ENCODE assay signal across 23 cellular contexts in genomic region chr9:70040506-70040905, GRCh38. TPM values are rescaled to one million over a fixed set of nuclear protein-coding genes. Genes with fewer than 3 reads are reported as not detected.
DNase-seq lines count a peak whose midpoint lies in the region; ATAC-seq and TF ChIP-seq lines count a peak whose summit lies in the region.
"Had no signal": no experiment of that assay in that cellular context is flagged by ENCODE, and none has a peak within 500 bp of the region (broad histone marks: within the 10 kb centered on the region; RNA-seq: fewer than 3 reads in every experiment).

No MANE protein-coding gene starts in this region.

- no peak for DNase-seq in left ventricle myocardium inferior
- no peak for DNase-seq in right atrium auricular region (ENCODE audit: low spot score)
- no peak for DNase-seq in glutamatergic neuron
- DNase-seq in NCI-H1105 (lab: John Stamatoyannopoulos, UW): no peak
- DNase-seq: 8988T; CD8-positive, alpha-beta memory T cell; GM23248; H9; HFFc6; Kasumi-1; MG63; NCI-H1092; NCI-H1436 treated with DMSO at 0.1 percent for 48 hours; NCI-H2029; NCI-H2227 treated with DMSO at 0.1 percent for 48 hours; NCI-H510A; NCI-H774 had no signal

- TF ChIP-seq CTCF in left ventricle myocardium inferior (IDR thresholded peaks at IDR 0.05; ENCODE audit: borderline replicate concordance): no peak
- no peak for TF ChIP-seq CTCF in right atrium auricular region (IDR thresholded peaks at IDR 0.05)
- no peak for TF ChIP-seq CTCF in glutamatergic neuron (IDR thresholded peaks at IDR 0.05; ENCODE audit: partially characterized antibody, unreplicated experiment)

- intact Hi-C loops in left ventricle myocardium inferior (cut with micrococcal nuclease): no loop called here

- no peak overlapping the region for H3K9ac ChIP-seq in rectal smooth muscle tissue (ENCODE audit: low read length)
- H3K9ac ChIP-seq: BLaER1 treated with 17β-estradiol and CSF1 and Interleukin-3, amounts not matched to agents 10 nM and 100 nM; GM23248 had no signal

- peaks cover 36% of the 10 kb centered on the region for H3K4me1 ChIP-seq in left ventricle myocardium inferior
- peaks cover 0 to 23% of the 10 kb centered on the region in 2 donors for H3K4me1 ChIP-seq in right atrium auricular region
- peaks cover 26% of the 10 kb centered on the region for H3K4me1 ChIP-seq in rectal smooth muscle tissue (ENCODE audit: control insufficient read depth, insufficient read depth, low read length)

- peaks cover 25% of the 10 kb centered on the region for H3K4me1 Mint-ChIP-seq in glutamatergic neuron (ENCODE audit: low read depth, unreplicated experiment)

- H3K36me3 ChIP-seq in left ventricle myocardium inferior: no peaks in the 10 kb centered on the region
- no peaks in the 10 kb centered on the region for H3K36me3 ChIP-seq in right atrium auricular region
- no peaks in the 10 kb centered on the region for H3K36me3 ChIP-seq in rectal smooth muscle tissue (ENCODE audit: control insufficient read depth, insufficient read depth, low read length)
- H3K36me3 ChIP-seq: BLaER1 treated with 17β-estradiol and CSF1 and Interleukin-3, amounts not matched to agents 10 nM and 100 nM; MG63; SJSA1 had no signal

- H3K27me3 ChIP-seq in left ventricle myocardium inferior (ENCODE audit: low read depth): peaks cover 26% of the 10 kb centered on the region
- no peaks in the 10 kb centered on the region for H3K27me3 ChIP-seq in right atrium auricular region
- H3K27me3 ChIP-seq in rectal smooth muscle tissue (ENCODE audit: control insufficient read depth, insufficient read depth, low read length): no peaks in the 10 kb centered on the region
- H3K27me3 ChIP-seq: BLaER1 treated with 17β-estradiol and CSF1 and Interleukin-3, amounts not matched to agents 10 nM and 100 nM; MG63; SJSA1 had no signal

- H3K27ac ChIP-seq in left ventricle myocardium inferior (replicated peaks) (peak overlapping the region; percentile 32), right atrium auricular region (no peak overlapping the region), rectal smooth muscle tissue (ENCODE audit: low read depth, low read length) (peak overlapping the region; percentile 56)
- H3K27ac ChIP-seq: BLaER1 treated with 17β-estradiol and CSF1 and Interleukin-3, amounts not matched to agents 10 nM and 100 nM; GM23248; SJSA1 had no signal

- H3K36me3 Mint-ChIP-seq in glutamatergic neuron (ENCODE audit: unreplicated experiment): peaks cover 5% of the 10 kb centered on the region

- no peak overlapping the region for H3K4me3 Mint-ChIP-seq in glutamatergic neuron (ENCODE audit: unreplicated experiment)
- H3K4me3 Mint-ChIP-seq: CD8-positive, alpha-beta memory T cell; H9; HFFc6 had no signal

- H3K9me3 Mint-ChIP-seq in glutamatergic neuron (ENCODE audit: unreplicated experiment): peaks cover 11% of the 10 kb centered on the region

- H3K27ac Mint-ChIP-seq in glutamatergic neuron (ENCODE audit: unreplicated experiment): peak overlapping the region; percentile 63
- H3K27ac Mint-ChIP-seq: CD8-positive, alpha-beta memory T cell; H9; HFFc6 had no signal

- no peak for ATAC-seq in HG03159 (IDR thresholded peaks at IDR 0.05; ENCODE audit: unreplicated experiment)
- ATAC-seq in HG03378 (IDR thresholded peaks at IDR 0.05; ENCODE audit: unreplicated experiment): no peak
- ATAC-seq: Right ventricle myocardium inferior had no signal

- H3K4me3 ChIP-seq in left ventricle myocardium inferior (no peak overlapping the region), right atrium auricular region (no peak overlapping the region), rectal smooth muscle tissue (ENCODE audit: low read length) (no peak overlapping the region)
- H3K4me3 ChIP-seq: BLaER1 treated with 17β-estradiol and CSF1 and Interleukin-3, amounts not matched to agents 10 nM and 100 nM; GM23248; MG63; SJSA1 had no signal

- H3K27me3 Mint-ChIP-seq in glutamatergic neuron (ENCODE audit: unreplicated experiment): peaks cover 35% of the 10 kb centered on the region

- no peaks in the 10 kb centered on the region for H3K9me3 ChIP-seq in left ventricle myocardium inferior (replicated peaks)
- no peaks in the 10 kb centered on the region for H3K9me3 ChIP-seq in right atrium auricular region
- H3K9me3 ChIP-seq: MG63, SJSA1 had no signal

RNA-seq across cellular contexts. Expression of gene MAMDC2, which starts 3.1 kb away (rescaled TPM):
- total RNA-seq in left ventricle myocardium inferior (9.0 TPM), right atrium auricular region (10 to 100 TPM; 28.8 to 32.5 TPM), glutamatergic neuron (ENCODE audit: unreplicated experiment) (0.22 TPM)
- total RNA-seq: CD8-positive, alpha-beta memory T cell; GM23248; SJSA1 had no signal

Comparison
In these comparisons a context has a peak if more than half of its experiments do, and no peak if none do; other contexts are left out.
1. H3K27ac ChIP-seq: peak in left ventricle myocardium inferior (single experiment) and rectal smooth muscle tissue (single experiment); none in right atrium auricular region (0 of 2).